8 cellular contexts compared by ENCODE assay signal in genomic region chr19:17075035-17075859, GRCh38. TPM values are rescaled to one million over a fixed set of nuclear protein-coding genes. Genes with fewer than 3 reads are reported as not detected.
A peak's percentile ranks its signal among the peaks of the same experiment; 100 is the strongest.
DNase-seq lines count a peak whose midpoint lies in the region; ATAC-seq and FAIRE-seq lines count a peak whose summit lies in the region.

HAUS8 (minus strand) TSS chr19:17075452; CDS start chr19:17075422, 30 bp downstream.
MYO9B (plus strand) TSS chr19:17075777; CDS start chr19:17101718, 25,941 bp downstream.

- H3K9ac ChIP-seq in Karpas-422 (ENCODE audit: low read length) (peak within 1 kb of the TSS; percentile 99), muscle layer of colon (ENCODE audit: low read length) (peak within 1 kb of the TSS; percentile 78)

- H3K36me3 ChIP-seq in Karpas-422 (ENCODE audit: insufficient read depth, low read length) (peaks cover 34% of the 10 kb centered on the region), muscle layer of colon (ENCODE audit: insufficient read depth, low read length) (peaks cover 7% of the 10 kb centered on the region)

- H3K9me3 ChIP-seq in Karpas-422 (ENCODE audit: low read length) (no peaks in the 10 kb centered on the region), muscle layer of colon (ENCODE audit: low read length) (no peaks in the 10 kb centered on the region)

- H4K20me1 ChIP-seq in Karpas-422 (ENCODE audit: insufficient read depth, low read depth, low read length): peaks cover 57% of the 10 kb centered on the region

- H3K4me1 ChIP-seq in Karpas-422 (ENCODE audit: low read length) (peaks cover 54% of the 10 kb centered on the region), muscle layer of colon (ENCODE audit: insufficient read depth, low read length) (peaks cover 32% of the 10 kb centered on the region)

- peak within 1 kb of the TSS; percentile 88 for H3K4me2 ChIP-seq in Karpas-422 (ENCODE audit: low read depth, low read length, poor library complexity, severe bottlenecking)

- peaks cover 87% of the 10 kb centered on the region for H3K79me2 ChIP-seq in Karpas-422 (ENCODE audit: low read length)

- peak; percentile 70 for ATAC-seq in GM21825 (IDR thresholded peaks at IDR 0.05; ENCODE audit: unreplicated experiment)
- peak; percentile 97 for ATAC-seq in esophagus mucosa

- peak; percentile 40 for FAIRE-seq in RCC 7860 (lab: Jason Lieb, UNC)

- H3K9me2 ChIP-seq in Karpas-422 (replicated peaks; ENCODE audit: insufficient read depth, low read length): no peaks in the 10 kb centered on the region

- DNase-seq in DMS79 treated with DMSO at 0.1 percent for 48 hours (lab: John Stamatoyannopoulos, UW) (peak; percentile 96), Karpas-422 (peak; percentile 100), RCC 7860 (ENCODE audit: low spot score) (peak; percentile 97)
- peak; percentile 99 to 100 for DNase-seq in activated T-cell treated with anti-CD3 and anti-CD28 coated beads, Interleukin-2, amount 50 U/mL, for 48 hours
- DNase-seq in stimulated activated CD8-positive, alpha-beta memory T cell treated with anti-CD3 and anti-CD28 coated beads, Interleukin-7, amount 100 ng/mL, for 1 hour (ENCODE audit: low read depth in 2 of 2): peak; percentile 98 to 99

- H3K4me3 ChIP-seq in Karpas-422 (ENCODE audit: low read length) (peak within 1 kb of the TSS; percentile 95), muscle layer of colon (ENCODE audit: low read depth in 1 of 2, low read length in 2 of 2) (peak within 1 kb of the TSS; percentile 80)

- H2AFZ ChIP-seq in Karpas-422 (ENCODE audit: low read length): 0 out of 2 replicates have a peak within 1 kb of the TSS, but pooled peaks have one; percentile 16

- H3K27me3 ChIP-seq in Karpas-422 (ENCODE audit: low read length) (no peaks in the 10 kb centered on the region), muscle layer of colon (ENCODE audit: control insufficient read depth in 1 of 2, insufficient read depth in 2 of 2, low read length in 2 of 2) (no peaks in the 10 kb centered on the region)

- peak within 1 kb of the TSS; percentile 89 for H3K27ac ChIP-seq in Karpas-422 (ENCODE audit: low read length)
- H3K27ac ChIP-seq in muscle layer of colon (ENCODE audit: low read depth, low read length): peak within 1 kb of the TSS; percentile 85

RNA-seq across cellular contexts. Expression of gene HAUS8, which starts in this region (rescaled TPM):
- 17.6 and 20.4 TPM in 2 replicates for total RNA-seq in Karpas-422 (2014; rRNA removed; shearing (Covaris generic); ENCODE audit: low replicate concordance)
- 6.1 TPM for total RNA-seq in esophagus mucosa

RNA-seq across cellular contexts. Expression of gene MYO9B, which starts in this region (rescaled TPM):
- 80.1 and 114 TPM in 2 replicates for total RNA-seq in Karpas-422 (2014; rRNA removed; shearing (Covaris generic); ENCODE audit: low replicate concordance)
- total RNA-seq in esophagus mucosa: 27.4 TPM

Comparison
In these comparisons a context has a peak if more than half of its experiments do, and no peak if none do; other contexts are left out.
1. Peak in every context shown above with its lines: DNase-seq, ATAC-seq, H3K4me3 ChIP-seq and H3K27ac ChIP-seq.